ENCODE assay signal across 35 cellular contexts in genomic region chr4:87266986-87267385, GRCh38. TPM values are rescaled to one million over a fixed set of nuclear protein-coding genes. Genes with fewer than 3 reads are reported as not detected.
"Had no signal": no experiment of that assay in that cellular context is flagged by ENCODE, and none has a peak within 500 bp of the region (broad histone marks: within the 10 kb centered on the region; RNA-seq: fewer than 3 reads in every experiment).

No MANE protein-coding gene starts in this region.

- ATAC-seq: activated CD8-positive, alpha-beta T cell treated with anti-CD3 and anti-CD28 coated beads for 36 hours; activated T-cell treated with anti-CD3 and anti-CD28 coated beads, Interleukin-2, amount 50 U/mL, for 72 hours; activated T-helper 17 cell treated with anti-CD3 and anti-CD28 coated beads, Interleukin-2, amount 50 U/mL, for 72 hours; PC-3 had no signal

- H3K27ac Mint-ChIP-seq: activated CD4-positive, alpha-beta T cell treated with anti-CD3 and anti-CD28 coated beads, Interleukin-2, amount 10 ng/mL, durations not matched to agents 24 days and 14 days; activated CD8-positive, alpha-beta T cell treated with anti-CD3 and anti-CD28 coated beads for 36 hours; activated naive CD8-positive, alpha-beta T cell treated with anti-CD3 and anti-CD28 coated beads for 36 hours; activated T-cell treated with anti-CD3 and anti-CD28 coated beads, Interleukin-2, amount 50 U/mL, for 72 hours; activated T-helper 17 cell treated with anti-CD3 and anti-CD28 coated beads, Interleukin-2, amount 50 U/mL, for 72 hours; IgD-negative memory B cell; T-helper 2 cell treated with Interferon-gamma antibody and Interleukin-4, amounts not matched to agents 5 μg/mL and 100 μg/mL, for 36 hours had no signal

- H3K36me3 ChIP-seq: ascending aorta, cardiac muscle cell, Peyer's patch, SJSA1 had no signal

- H3K27me3 ChIP-seq: ascending aorta, cardiac muscle cell, Peyer's patch, SJSA1 had no signal

- H3K36me3 Mint-ChIP-seq: IgD-negative memory B cell had no signal

- H3K27ac ChIP-seq: ascending aorta, cardiac muscle cell, Peyer's patch, SJSA1 had no signal

- H3K4me1 ChIP-seq: ascending aorta, Peyer's patch, SJSA1 had no signal

- H3K4me1 Mint-ChIP-seq: activated CD4-positive, alpha-beta T cell treated with anti-CD3 and anti-CD28 coated beads, Interleukin-2, amount 10 ng/mL, durations not matched to agents 24 days and 14 days; activated naive CD8-positive, alpha-beta T cell treated with anti-CD3 and anti-CD28 coated beads for 36 hours; activated T-helper 17 cell treated with anti-CD3 and anti-CD28 coated beads, Interleukin-2, amount 50 U/mL, for 72 hours had no signal

- H3K9me3 ChIP-seq: ascending aorta, Peyer's patch, SJSA1 had no signal

- H3K4me3 ChIP-seq: ascending aorta, cardiac muscle cell, Peyer's patch, SJSA1 had no signal

- H3K9me3 Mint-ChIP-seq: activated CD4-positive, alpha-beta T cell treated with anti-CD3 and anti-CD28 coated beads, Interleukin-2, amount 10 ng/mL, durations not matched to agents 24 days and 14 days had no signal

- DNase-seq: activated CD4-positive, alpha-beta T cell treated with anti-CD3 and anti-CD28 coated beads, Interleukin-2, amount 10 ng/mL, durations not matched to agents 24 days and 14 days; activated CD4-positive, alpha-beta T cell treated with anti-CD3 and anti-CD28 coated beads, Interleukin-2, amount 50 U/mL, for 4 hours; activated CD8-positive, alpha-beta T cell treated with anti-CD3 and anti-CD28 coated beads for 36 hours; activated effector memory CD4-positive, alpha-beta T cell treated with anti-CD3 and anti-CD28 coated beads, Interleukin-2, amount 50 U/mL, for 16 hours; activated naive CD4-positive, alpha-beta T cell; activated naive CD4-positive, alpha-beta T cell treated with anti-CD3 and anti-CD28 coated beads, Interleukin-2, amount 50 U/mL, for 16 hours; activated naive CD8-positive, alpha-beta T cell treated with anti-CD3 and anti-CD28 coated beads for 36 hours; activated T-cell treated with anti-CD3 and anti-CD28 coated beads, Interleukin-2, amount 50 U/mL, for 1 hour; activated T-cell treated with anti-CD3 and anti-CD28 coated beads, Interleukin-2, amount 50 U/mL, for 72 hours; amygdala; Karpas-422; KBM-7; NCI-H1048; NCI-H1105 treated with DMSO at 0.1 percent for 48 hours; NCI-H1436; NCI-H1694; NCI-H1930; NCI-H2081 treated with DMSO at 0.1 percent for 48 hours; NCI-H226; NCI-H446 treated with DMSO at 0.1 percent for 48 hours; NCI-H524; NCI-H69; NCI-H82; NK-92 treated with Interleukin-12 subunit alpha and Interleukin-12 subunit beta, amount 100 ng/mL, for 24 hours; PC-3; Peyer's patch; RPMI8226; SHP77 treated with DMSO at 0.1 percent for 48 hours had no signal

- H3K4me3 Mint-ChIP-seq: activated CD4-positive, alpha-beta T cell treated with anti-CD3 and anti-CD28 coated beads, Interleukin-2, amount 10 ng/mL, durations not matched to agents 24 days and 14 days; activated CD8-positive, alpha-beta T cell treated with anti-CD3 and anti-CD28 coated beads for 36 hours; activated naive CD8-positive, alpha-beta T cell treated with anti-CD3 and anti-CD28 coated beads for 36 hours; activated T-cell treated with anti-CD3 and anti-CD28 coated beads, Interleukin-2, amount 50 U/mL, for 72 hours; activated T-helper 17 cell treated with anti-CD3 and anti-CD28 coated beads, Interleukin-2, amount 50 U/mL, for 72 hours; IgD-negative memory B cell; T-helper 2 cell treated with Interferon-gamma antibody and Interleukin-4, amounts not matched to agents 5 μg/mL and 100 μg/mL, for 36 hours had no signal

RNA-seq across cellular contexts. Expression of gene HSD17B13, which starts 55.7 kb away (rescaled TPM):
- total RNA-seq: activated naive CD8-positive, alpha-beta T cell treated with anti-CD3 and anti-CD28 coated beads for 36 hours; ascending aorta; MCF 10A; SJSA1 had no signal
- polyA plus RNA-seq: cardiac muscle cell, IgD-negative memory B cell had no signal
